In the genomic region with DNA sequence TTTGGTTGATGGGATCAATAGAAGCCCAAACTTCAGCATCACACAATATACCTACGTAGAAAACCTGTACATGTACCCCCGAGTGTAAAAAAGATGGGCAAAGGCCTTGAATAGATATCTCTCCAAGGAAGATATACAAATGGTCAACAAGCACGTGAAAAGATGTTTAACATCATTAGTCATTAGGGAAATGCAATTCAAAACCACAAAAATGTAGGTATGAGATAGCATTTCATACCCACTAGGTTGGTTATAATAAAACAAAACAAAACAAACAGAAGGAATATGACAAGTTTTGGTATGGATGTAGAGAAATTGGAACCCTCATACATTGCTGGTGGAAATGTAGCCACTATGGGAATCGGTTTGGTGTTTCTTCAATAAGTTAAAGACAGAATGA, we compare ENCODE assay signal across 21 cellular contexts. TPM values are rescaled to one million over a fixed set of nuclear protein-coding genes. Genes with fewer than 3 reads are reported as not detected.
DNase-seq lines count a peak whose midpoint lies in the region; ATAC-seq, FAIRE-seq and TF ChIP-seq lines count a peak whose summit lies in the region.
"Had no signal": no experiment of that assay in that cellular context is flagged by ENCODE, and none has a peak within 500 bp of the region (broad histone marks: within the 10 kb centered on the region; RNA-seq: fewer than 3 reads in every experiment).

No MANE protein-coding gene starts in this region.

- FAIRE-seq in A549 (lab: Jason Lieb, UNC) = no peak
- FAIRE-seq in GM12892 (lab: Jason Lieb, UNC) = no peak
- FAIRE-seq: H54, small intestine had no signal

- POLR2A ChIA-PET in A549 (lab: Yijun Ruan, JAX) = no interaction called here

- H3K4me3 ChIP-seq in A549 = no peak overlapping the region
- H3K4me3 ChIP-seq in fibroblast of the aortic adventitia (ENCODE audit: low read depth, low read length) = no peak overlapping the region
- H3K4me3 ChIP-seq: suprapubic skin had no signal

- no peak for DNase-seq in A549 (ENCODE audit: low read depth in 1 of 2, low spot score in 1 of 2)
- peak; percentile 64 for DNase-seq in HT1080 (ENCODE audit: low read depth)
- DNase-seq in SW480 (ENCODE audit: low spot score) = peak; percentile 74
- peak; percentile 18 for DNase-seq in fibroblast of the aortic adventitia (ENCODE audit: low read depth)
- no peak for DNase-seq in GOT3 (lab: John Stamatoyannopoulos, UW)
- no peak for DNase-seq in GM12892 (ENCODE audit: insufficient read length)
- DNase-seq: ACHN; activated naive CD4-positive, alpha-beta T cell treated with Interleukin-2 at 50 U/mL for 16 hours; activated T-cell treated with anti-CD3 and anti-CD28 coated beads, Interleukin-2, amount 50 U/mL, for 24 hours; C1 segment of cervical spinal cord; Calu3; naive B cell; NCI-H1092; NCI-H510A treated with DMSO at 0.1 percent for 48 hours; nucleus accumbens; small intestine had no signal

- H3K4me2 ChIP-seq in A549 = no peak overlapping the region

- CTCF ChIA-PET in A549 (lab: Yijun Ruan, JAX) = interaction anchor here (1.0 kb wide), 1 partner anchor 93 kb away, joined by 3 read pairs; no protein-coding TSS in a partner anchor

- 23% methylated on average over 4 of the region's 4 CpGs for WGBS in A549 (ENCODE audit: missing lambda C conversion rate)

- no peak overlapping the region for H3K27ac ChIP-seq in A549
- H3K27ac ChIP-seq: suprapubic skin had no signal

- ATAC-seq in A549 = peak in 1 of 2 experiments; percentile 45; a peak in 3 of 6 replicates
- no peak for ATAC-seq in GM19397 (IDR thresholded peaks at IDR 0.05; ENCODE audit: unreplicated experiment)
- ATAC-seq in GM18517 (IDR thresholded peaks at IDR 0.05; ENCODE audit: unreplicated experiment) = no peak
- ATAC-seq: stimulated activated memory B cell treated with anti-CD40 and anti-IgM and Interleukin-4, amounts not matched to agents 10 μg/mL and 1 μg/mL and 100 μg/mL, for 72 hours had no signal

- TF ChIP-seq RAD21 in A549 (conservative IDR thresholded peaks at IDR 0.05 in 1 of 2, IDR thresholded peaks at IDR 0.05 in 1 of 2) = no peak

- no peak for TF ChIP-seq CTCF in A549 (IDR thresholded peaks at IDR 0.05)
- no peak for TF ChIP-seq CTCF in fibroblast of the aortic adventitia (IDR thresholded peaks at IDR 0.05; ENCODE audit: insufficient read depth, low read length)

- no peak for TF ChIP-seq POLR2A in A549 (IDR thresholded peaks at IDR 0.05; ENCODE audit: low read length)
- no peak for TF ChIP-seq POLR2A in GM12892 (IDR thresholded peaks at IDR 0.05; ENCODE audit: low read depth, low read length)

- H3K4me1 ChIP-seq in A549 = peaks cover 5% of the 10 kb centered on the region; the same call in 1 of the 3 replicates
- H3K4me1 ChIP-seq: suprapubic skin had no signal

- TF ChIP-seq EP300 in A549 (IDR thresholded peaks at IDR 0.05) = no peak

- no peaks in the 10 kb centered on the region for H3K9me3 ChIP-seq in A549
- H3K9me3 ChIP-seq: suprapubic skin had no signal

TF ChIP-seq in A549, 52 proteins besides CTCF, POLR2A, EP300 and RAD21:
- TF ChIP-seq POLR2AphosphoS2 (conservative IDR thresholded peaks at IDR 0.05; ENCODE audit: low read length) = no peak
- TF ChIP-seq FOSL2 (IDR thresholded peaks at IDR 0.05) = no peak
- 0 out of 2 replicates have a peak, but pooled peaks have one; percentile 1 for TF ChIP-seq FOSL2 (CRISPR knock-in tag; IDR thresholded peaks at IDR 0.05)

RNA-seq across cellular contexts. Expression of a gene that starts 33.1 kb away (rescaled TPM):
- polyA plus RNA-seq in A549 (2011; rRNA removed) = 1.0 and 1.1 TPM in 2 replicates
- polyA plus RNA-seq in A549 (2012; cell fraction: cytosol; rRNA removed) = 1.3 and 1.6 TPM in 2 replicates
- polyA plus RNA-seq in A549 (2012; cell fraction: nucleus; rRNA removed) = 3.8 and 4.1 TPM in 2 replicates
- 1.5 to 1.7 TPM (median 1.7 TPM) in 3 replicates for polyA plus RNA-seq in A549 (2017; fragmentation: RNase III; extraction: RNeasy Plus Mini Kit Qiagen cat#74134 plus additional on column Dnase treatment)
- 2.4 and 4.5 TPM in 2 replicates for polyA minus RNA-seq in A549 (2011; rRNA and poly(A)+ RNA removed)
- total RNA-seq in HT1080 (2014; rRNA removed; shearing (Covaris generic)) = 3.4 and 3.5 TPM in 2 replicates
- 1.6 and 1.9 TPM in 2 replicates for polyA plus RNA-seq in HT1080 (2015; cell fraction: cytosol; rRNA removed)
- polyA plus RNA-seq in HT1080 (2015; cell fraction: nucleus; rRNA removed) = 6.5 and 7.1 TPM in 2 replicates
- 0.18 and 2.9 TPM in 2 replicates for total RNA-seq in fibroblast of the aortic adventitia (ENCODE audit: low replicate concordance)
- 4.7 TPM for polyA plus RNA-seq in GM12892 (2012; ENCODE audit: missing spikeins)

Comparison
In these comparisons a context has a peak if more than half of its experiments do, and no peak if none do; other contexts are left out.
1. DNase-seq: peak in HT1080 (single experiment), SW480 (single experiment) and fibroblast of the aortic adventitia (single experiment); none in A549 (0 of 2), GOT3 (single experiment) and GM12892 (single experiment).